In genomic region chr1:235025422-235025984, GRCh38 we compare ENCODE assay signal across 1 cellular context.
TF ChIP-seq lines count a peak whose summit lies in the region.

No MANE protein-coding gene starts in this region.

TF ChIP-seq in HepG2, 621 proteins besides CTCF, POLR2A, EP300 and RAD21 (continued from another document):
- TF ChIP-seq ZNF770 (CRISPR knock-in tag; IDR thresholded peaks at IDR 0.05) = no peak
- TF ChIP-seq NFYC (CRISPR knock-in tag; IDR thresholded peaks at IDR 0.05) = no peak
- no peak for TF ChIP-seq POGK (CRISPR knock-in tag; conservative IDR thresholded peaks at IDR 0.05)
- no peak for TF ChIP-seq NFATC3 (CRISPR knock-in tag; IDR thresholded peaks at IDR 0.05)
- no peak for TF ChIP-seq THAP8 (CRISPR knock-in tag; IDR thresholded peaks at IDR 0.05; ENCODE audit: borderline replicate concordance)
- TF ChIP-seq ZHX2 (IDR thresholded peaks at IDR 0.05; ENCODE audit: low read depth) = no peak
- TF ChIP-seq ZHX2 (CRISPR knock-in tag; IDR thresholded peaks at IDR 0.05; ENCODE audit: borderline replicate concordance) = no peak
- TF ChIP-seq ZBTB40 (IDR thresholded peaks at IDR 0.05) = no peak
- TF ChIP-seq ZBTB40 (CRISPR knock-in tag; IDR thresholded peaks at IDR 0.05) = no peak
